Comparison of ENCODE assay signal across 9 cellular contexts in genomic region chr19:5950744-5951143, GRCh38. TPM values are rescaled to one million over a fixed set of nuclear protein-coding genes. Genes with fewer than 3 reads are reported as not detected.
A peak's percentile ranks its signal among the peaks of the same experiment; 100 is the strongest.
DNase-seq lines count a peak whose midpoint lies in the region; ATAC-seq, FAIRE-seq and TF ChIP-seq lines count a peak whose summit lies in the region.
"Had no signal": no experiment of that assay in that cellular context is flagged by ENCODE, and none has a peak within 500 bp of the region (broad histone marks: within the 10 kb centered on the region; RNA-seq: fewer than 3 reads in every experiment).

No MANE protein-coding gene starts in this region.

- H3K4me3 ChIP-seq in BLaER1: no peak overlapping the region
- no peak overlapping the region for H3K4me3 ChIP-seq in mucosa of stomach (ENCODE audit: low read length)
- H3K4me3 ChIP-seq: testis had no signal

- peaks cover 28% of the 10 kb centered on the region for H3K36me3 ChIP-seq in BLaER1
- no peaks in the 10 kb centered on the region for H3K36me3 ChIP-seq in mucosa of stomach (ENCODE audit: control insufficient read depth, insufficient read depth, low read length)

- peaks cover 100% of the 10 kb centered on the region for H4K20me1 ChIP-seq in BLaER1

- peaks cover 100% of the 10 kb centered on the region for H3K4me1 ChIP-seq in BLaER1
- peaks cover 62% of the 10 kb centered on the region for H3K4me1 ChIP-seq in mucosa of stomach (ENCODE audit: control insufficient read depth, insufficient read depth, low read length)

- peak overlapping the region; percentile 55; the same call in 1 of the 2 replicates for H3K9ac ChIP-seq in BLaER1
- H3K9ac ChIP-seq in mucosa of stomach (ENCODE audit: low read length): peak overlapping the region; percentile 26

- DNase-seq in GM12891 (ENCODE audit: insufficient read length, low spot score) (no peak), inferior parietal cortex (ENCODE audit: extremely low spot score) (no peak), NCI-H2107 (lab: John Stamatoyannopoulos, UW) (no peak), HK-2 (ENCODE audit: unreplicated experiment) (no peak)
- DNase-seq in activated naive CD8-positive, alpha-beta T cell treated with anti-CD3 and anti-CD28 coated beads, Interleukin-2, amount 50 U/mL, for 24 hours: no peak
- DNase-seq: testis had no signal

- H3K27me3 Mint-ChIP-seq in activated naive CD8-positive, alpha-beta T cell treated with anti-CD3 and anti-CD28 coated beads, Interleukin-2, amount 50 U/mL, for 24 hours: no peaks in the 10 kb centered on the region

- peak overlapping the region; percentile 92 for H3K4me2 ChIP-seq in BLaER1

- H3K36me3 Mint-ChIP-seq in activated naive CD8-positive, alpha-beta T cell treated with anti-CD3 and anti-CD28 coated beads, Interleukin-2, amount 50 U/mL, for 24 hours (ENCODE audit: low read depth): peaks cover 28% of the 10 kb centered on the region

- H3K4me3 Mint-ChIP-seq in activated naive CD8-positive, alpha-beta T cell treated with anti-CD3 and anti-CD28 coated beads, Interleukin-2, amount 50 U/mL, for 24 hours: peak overlapping the region; percentile 19

- H3K27me3 ChIP-seq in BLaER1: no peaks in the 10 kb centered on the region
- no peaks in the 10 kb centered on the region for H3K27me3 ChIP-seq in mucosa of stomach (ENCODE audit: control insufficient read depth, insufficient read depth, low read length)
- H3K27me3 ChIP-seq: testis had no signal

- peak; percentile 69 for FAIRE-seq in GM12891 (lab: Jason Lieb, UNC)

- ATAC-seq in activated naive CD8-positive, alpha-beta T cell treated with anti-CD3 and anti-CD28 coated beads, Interleukin-2, amount 50 U/mL, for 24 hours: no peak
- no peak for ATAC-seq in GM18907 (IDR thresholded peaks at IDR 0.05; ENCODE audit: unreplicated experiment)

- H3K9me3 ChIP-seq in BLaER1 (no peaks in the 10 kb centered on the region), mucosa of stomach (ENCODE audit: control insufficient read depth, low read length) (no peaks in the 10 kb centered on the region)
- H3K9me3 ChIP-seq: testis had no signal

- TF ChIP-seq POLR2A in GM12891 (IDR thresholded peaks at IDR 0.05; ENCODE audit: low read depth, low read length): no peak

- H3K9me3 Mint-ChIP-seq in activated naive CD8-positive, alpha-beta T cell treated with anti-CD3 and anti-CD28 coated beads, Interleukin-2, amount 50 U/mL, for 24 hours: no peaks in the 10 kb centered on the region

- 0 out of 2 replicates have a peak overlapping the region, but pooled peaks have one; percentile 33 for H3K27ac ChIP-seq in BLaER1
- H3K27ac ChIP-seq: testis had no signal

- peak overlapping the region; percentile 73 for H3K27ac Mint-ChIP-seq in activated naive CD8-positive, alpha-beta T cell treated with anti-CD3 and anti-CD28 coated beads, Interleukin-2, amount 50 U/mL, for 24 hours

- H3K4me1 Mint-ChIP-seq in activated naive CD8-positive, alpha-beta T cell treated with anti-CD3 and anti-CD28 coated beads, Interleukin-2, amount 50 U/mL, for 24 hours: peaks cover 92% of the 10 kb centered on the region

TF ChIP-seq in GM12891, 5 proteins besides CTCF, POLR2A, EP300 and RAD21:
- TF ChIP-seq POU2F2 (IDR thresholded peaks at IDR 0.05; ENCODE audit: low read depth, low read length) (no peak), TAF1 (IDR thresholded peaks at IDR 0.05; ENCODE audit: low read depth, low read length) (0 out of 2 replicates have a peak, but pooled peaks have one; percentile 15)
TF ChIP-seq in GM12891: peak in this region for 1.

RNA-seq across cellular contexts. Expression of gene RANBP3, which starts 27.2 kb away (rescaled TPM):
- 40.5 TPM for polyA plus RNA-seq in GM12891 (2012; ENCODE audit: low read depth, missing spikeins)

RNA-seq across cellular contexts. Expression of gene CAPS, which starts 36.7 kb away (rescaled TPM):
- 2.9 TPM for polyA plus RNA-seq in GM12891 (2012; ENCODE audit: low read depth, missing spikeins)

RNA-seq across cellular contexts. Expression of gene VMAC, which starts 46.1 kb away (rescaled TPM):
- polyA plus RNA-seq in GM12891 (2012; ENCODE audit: low read depth, missing spikeins): 2.4 TPM

RNA-seq across cellular contexts. Expression of gene NDUFA11, which starts 47.2 kb away (rescaled TPM):
- 307 TPM for polyA plus RNA-seq in GM12891 (2012; ENCODE audit: low read depth, missing spikeins)
